In genomic region chr6:47059216-47059885, GRCh38 we compare ENCODE assay signal across 15 cellular contexts. TPM values are rescaled to one million over a fixed set of nuclear protein-coding genes. Genes with fewer than 3 reads are reported as not detected.
"Had no signal": no experiment of that assay in that cellular context is flagged by ENCODE, and none has a peak within 500 bp of the region (broad histone marks: within the 10 kb centered on the region; RNA-seq: fewer than 3 reads in every experiment).

No MANE protein-coding gene starts in this region.

- H3K36me3 ChIP-seq: esophagus squamous epithelium, neutrophil had no signal

- H3K27ac ChIP-seq: esophagus squamous epithelium, neutrophil had no signal

- H3K4me3 ChIP-seq: esophagus squamous epithelium had no signal

- DNase-seq: activated CD4-positive, alpha-beta T cell treated with anti-CD3 and anti-CD28 coated beads for 36 hours; activated CD4-positive, alpha-beta T cell treated with anti-CD3 and anti-CD28 coated beads, Interleukin-2, amount 50 U/mL, for 48 hours; activated naive CD8-positive, alpha-beta T cell treated with anti-CD3 and anti-CD28 coated beads for 36 hours; activated T-cell treated with anti-CD3 and anti-CD28 coated beads for 4 hours; amniotic stem cell; caudate nucleus; esophagus squamous epithelium; left cardiac atrium; mesendoderm; stimulated activated CD8-positive, alpha-beta memory T cell treated with anti-CD3 and anti-CD28 coated beads, Interleukin-4, amount 100 ng/mL, for 48 hours; stimulated activated naive CD4-positive, alpha-beta T cell; T-helper 17 cell had no signal

- H3K9me3 ChIP-seq: esophagus squamous epithelium, neutrophil had no signal

- H3K27me3 ChIP-seq: esophagus squamous epithelium, neutrophil had no signal

RNA-seq across cellular contexts. Expression of gene ADGRF1, which starts 17.2 kb away (rescaled TPM):
- total RNA-seq: activated CD4-positive, alpha-beta T cell treated with anti-CD3 and anti-CD28 coated beads for 36 hours; activated naive CD8-positive, alpha-beta T cell treated with anti-CD3 and anti-CD28 coated beads for 36 hours; activated T-helper 1 cell treated with anti-CD3 and anti-CD28 coated beads, Interleukin-12 subunit alpha, Interleukin-12 subunit beta, Interleukin-2, Interleukin-4 antibody, amounts not matched to agents 30 ng/mL and 10 ng/mL and 1 ng/mL, durations not matched to agents 14 hours and 24 hours and 36 hours; left cardiac atrium; natural killer cell treated with Interleukin-12 subunit alpha and Interleukin-12 subunit beta and Interleukin-15 and Interleukin-18, amount 100 ng/mL, for 72 hours; T-helper 17 cell had no signal
